Comparison of ENCODE assay signal across 20 cellular contexts in genomic region chr18:7358989-7359726, GRCh38.
DNase-seq lines count a peak whose midpoint lies in the region; ATAC-seq and TF ChIP-seq lines count a peak whose summit lies in the region.
"Had no signal": no experiment of that assay in that cellular context is flagged by ENCODE, and none has a peak within 500 bp of the region (broad histone marks: within the 10 kb centered on the region; RNA-seq: fewer than 3 reads in every experiment).

No MANE protein-coding gene starts in this region.

- intact Hi-C loops in Right ventricle myocardium superior (cut with DNase I) (no loop called here), cardiac septum (cut with DNase I) (no loop called here)

- H3K9me3 Mint-ChIP-seq in nephron progenitor cell = peaks cover 4% of the 10 kb centered on the region

- H3K36me3 Mint-ChIP-seq in nephron progenitor cell (ENCODE audit: low read depth) = no peaks in the 10 kb centered on the region
- H3K36me3 Mint-ChIP-seq: CD4-positive, alpha-beta memory T cell had no signal

- TF ChIP-seq CTCF in nephron progenitor cell (IDR thresholded peaks at IDR 0.05) = no peak

- H3K27ac Mint-ChIP-seq in nephron progenitor cell = peak overlapping the region; percentile 36
- H3K27ac Mint-ChIP-seq: CD4-positive, alpha-beta memory T cell; GM23338 had no signal

- peak; percentile 7 to 27 for DNase-seq in NCI-H524 (lab: John Stamatoyannopoulos, UW)
- no peak for DNase-seq in NCI-H524 treated with DMSO at 0.1 percent for 48 hours (lab: John Stamatoyannopoulos, UW)
- DNase-seq in Right ventricle myocardium superior = peak; percentile 60
- DNase-seq in cardiac septum (ENCODE audit: low spot score) = no peak
- DNase-seq in nephron progenitor cell = no peak
- no peak for DNase-seq in NCI-H2107 (lab: John Stamatoyannopoulos, UW)
- DNase-seq in C1 segment of cervical spinal cord (lab: John Stamatoyannopoulos, UW) = no peak
- DNase-seq: ACHN; CD4-positive, alpha-beta memory T cell; HCEC 1CT; KG1; NCI-H1092; NCI-H1436; NCI-H1930; NCI-H2227 treated with DMSO at 0.1 percent for 48 hours; NCI-H510A treated with DMSO at 0.1 percent for 48 hours; OCI-M1; SW 1271 had no signal

- H3K4me3 Mint-ChIP-seq in nephron progenitor cell = no peak overlapping the region
- H3K4me3 Mint-ChIP-seq: CD4-positive, alpha-beta memory T cell; GM23338 had no signal

- ATAC-seq in Right ventricle myocardium superior (ENCODE audit: poor library complexity) (peak; percentile 84), GM21529 (IDR thresholded peaks at IDR 0.05; ENCODE audit: unreplicated experiment) (no peak)
- ATAC-seq: GM23338 had no signal

- H3K4me1 Mint-ChIP-seq in nephron progenitor cell = peaks cover 11% of the 10 kb centered on the region
- H3K4me1 Mint-ChIP-seq: GM23338 had no signal

- peaks cover 13% of the 10 kb centered on the region for H3K27me3 Mint-ChIP-seq in nephron progenitor cell (ENCODE audit: low read depth, poor library complexity)
- H3K27me3 Mint-ChIP-seq: CD4-positive, alpha-beta memory T cell had no signal

Comparison
In these comparisons a context has a peak if more than half of its experiments do, and no peak if none do; other contexts are left out.
1. DNase-seq: peak in NCI-H524 (2 of 2) and Right ventricle myocardium superior (single experiment); none in NCI-H524 treated with DMSO at 0.1 percent for 48 hours (single experiment), cardiac septum (single experiment), nephron progenitor cell (single experiment), NCI-H2107 (single experiment) and C1 segment of cervical spinal cord (0 of 14).